In the genomic region with DNA sequence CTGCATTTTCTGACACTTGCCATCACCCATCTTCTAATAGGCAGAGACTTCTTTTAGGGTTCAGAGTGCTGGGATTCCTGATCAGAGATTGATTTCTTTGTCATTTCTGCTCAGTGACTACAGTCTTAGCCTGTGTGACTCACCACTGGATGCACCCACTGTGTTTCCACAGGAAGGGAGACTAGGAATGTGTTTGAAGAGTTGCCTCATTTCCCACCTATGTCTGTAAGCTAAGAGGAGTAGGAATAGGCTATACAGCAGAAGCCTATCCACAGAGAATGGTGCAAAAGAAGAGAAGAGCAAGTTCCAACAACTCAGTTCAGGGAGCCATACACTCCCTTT, we compare ENCODE assay signal across 12 cellular contexts.
DNase-seq lines count a peak whose midpoint lies in the region; ATAC-seq and TF ChIP-seq lines count a peak whose summit lies in the region.
"Had no signal": no experiment of that assay in that cellular context is flagged by ENCODE, and none has a peak within 500 bp of the region (broad histone marks: within the 10 kb centered on the region; RNA-seq: fewer than 3 reads in every experiment).

No MANE protein-coding gene starts in this region.

- H3K4me3 ChIP-seq in adipocyte (ENCODE audit: low read length) (no peak overlapping the region), stomach smooth muscle (ENCODE audit: low read length in 2 of 2) (no peak overlapping the region), esophagus muscularis mucosa (no peak overlapping the region)

- intact Hi-C loops in esophagus muscularis mucosa (cut with DNase I), result no loop called here

- H3K9me3 ChIP-seq in adipocyte (ENCODE audit: control insufficient read depth, low read length), result no peaks in the 10 kb centered on the region
- H3K9me3 ChIP-seq in stomach smooth muscle (ENCODE audit: control insufficient read depth in 2 of 2, low read length in 2 of 2), result no peaks in the 10 kb centered on the region
- no peaks in the 10 kb centered on the region for H3K9me3 ChIP-seq in esophagus muscularis mucosa

- H3K27ac ChIP-seq in stomach smooth muscle (ENCODE audit: low read length) (peak overlapping the region; percentile 67), esophagus muscularis mucosa (replicated peaks in 1 of 4) (peak overlapping the region in 2 of 4 donors; percentile 20 to 47)

- DNase-seq in HS-5 (ENCODE audit: low read depth), result peak; percentile 48
- peak; percentile 58 for DNase-seq in adipocyte (ENCODE audit: low read depth)
- DNase-seq in glomerular visceral epithelial cell (ENCODE audit: extremely low spot score), result peak; percentile 82
- no peak for DNase-seq in UCSD-AML1 (lab: John Stamatoyannopoulos, UW; ENCODE audit: unreplicated experiment)
- DNase-seq in esophagus muscularis mucosa (ENCODE audit: extremely low spot score), result no peak
- DNase-seq: NCI-H524 treated with DMSO at 0.1 percent for 48 hours; stimulated activated CD4-positive, alpha-beta T cell treated with anti-CD3 and anti-CD28 coated beads, Interleukin-15, amount 100 ng/mL, for 24 hours; stimulated activated naive B cell treated with anti-CD40 and anti-IgM and Interleukin-4, amounts not matched to agents 10 μg/mL and 1 μg/mL and 100 μg/mL, for 72 hours; T-helper 17 cell had no signal

- H3K9ac ChIP-seq in adipocyte (ENCODE audit: low read length) (no peak overlapping the region), stomach smooth muscle (ENCODE audit: low read length in 2 of 2) (no peak overlapping the region)

- ATAC-seq in GM21825 (IDR thresholded peaks at IDR 0.05; ENCODE audit: unreplicated experiment) (no peak), GM21423 (IDR thresholded peaks at IDR 0.05; ENCODE audit: unreplicated experiment) (no peak)
- ATAC-seq: stimulated activated naive B cell treated with anti-CD40 and anti-IgM and Interleukin-4, amounts not matched to agents 10 μg/mL and 1 μg/mL and 100 μg/mL, for 72 hours; T-helper 17 cell had no signal

- TF ChIP-seq CTCF in esophagus muscularis mucosa (IDR thresholded peaks at IDR 0.05), result no peak

- H3K36me3 ChIP-seq in adipocyte (ENCODE audit: control insufficient read depth, insufficient read depth, low read length, severe bottlenecking) (no peaks in the 10 kb centered on the region), stomach smooth muscle (ENCODE audit: control insufficient read depth in 2 of 2, insufficient read depth in 2 of 2, low read length in 2 of 2) (no peaks in the 10 kb centered on the region), esophagus muscularis mucosa (no peaks in the 10 kb centered on the region)

- no peak for TF ChIP-seq EP300 in esophagus muscularis mucosa (IDR thresholded peaks at IDR 0.05)

- no peak for TF ChIP-seq POLR2A in esophagus muscularis mucosa (IDR thresholded peaks at IDR 0.05; ENCODE audit: low read depth)

- peaks cover 63% of the 10 kb centered on the region for H3K4me1 ChIP-seq in adipocyte (ENCODE audit: control insufficient read depth, insufficient read depth, low read length)
- peaks cover 40% of the 10 kb centered on the region for H3K4me1 ChIP-seq in stomach smooth muscle (ENCODE audit: control insufficient read depth, insufficient read depth, low read length)
- H3K4me1 ChIP-seq in esophagus muscularis mucosa, result peaks cover 33 to 45% (median 41%) of the 10 kb centered on the region in 4 donors

- H3K27me3 ChIP-seq in adipocyte (replicated peaks; ENCODE audit: control insufficient read depth, insufficient read depth, low read length), result no peaks in the 10 kb centered on the region
- H3K27me3 ChIP-seq in stomach smooth muscle (ENCODE audit: control insufficient read depth in 1 of 2, insufficient read depth in 2 of 2, low read length in 2 of 2), result no peaks in the 10 kb centered on the region
- H3K27me3 ChIP-seq in esophagus muscularis mucosa, result no peaks in the 10 kb centered on the region

Comparison
In these comparisons a context has a peak if more than half of its experiments do, and no peak if none do; other contexts are left out.
1. DNase-seq: peak in HS-5 (single experiment), adipocyte (single experiment) and glomerular visceral epithelial cell (single experiment); none in UCSD-AML1 (single experiment) and esophagus muscularis mucosa (single experiment).